8 cellular contexts compared by ENCODE assay signal in genomic region chr1:153677718-153678518, GRCh38. TPM values are rescaled to one million over a fixed set of nuclear protein-coding genes. Genes with fewer than 3 reads are reported as not detected.
DNase-seq lines count a peak whose midpoint lies in the region; ATAC-seq, FAIRE-seq and TF ChIP-seq lines count a peak whose summit lies in the region.

No MANE protein-coding gene starts in this region.

- peak overlapping the region; percentile 55 for H3K4me3 Mint-ChIP-seq in activated T-cell treated with anti-CD3 and anti-CD28 coated beads, Interleukin-2, amount 50 U/mL, for 4 hours
- peak overlapping the region; percentile 85 for H3K4me3 Mint-ChIP-seq in natural killer cell

- no peaks in the 10 kb centered on the region for H3K36me3 Mint-ChIP-seq in activated T-cell treated with anti-CD3 and anti-CD28 coated beads, Interleukin-2, amount 50 U/mL, for 4 hours (ENCODE audit: insufficient read depth)
- H3K36me3 Mint-ChIP-seq in natural killer cell: no peaks in the 10 kb centered on the region

- DNase-seq in AG08395 (ENCODE audit: low spot score) (peak; percentile 67), GM12892 (ENCODE audit: insufficient read length) (peak; percentile 53), NCI-H748 (lab: John Stamatoyannopoulos, UW; ENCODE audit: unreplicated experiment) (peak; percentile 59), fibroblast of peridontal ligament (ENCODE audit: extremely low read depth) (peak; percentile 56), natural killer cell (peak; percentile 24), ureter (ENCODE audit: low spot score) (peak; percentile 60), GOT3 (lab: John Stamatoyannopoulos, UW) (no peak)
- peak; percentile 30 for DNase-seq in activated T-cell treated with anti-CD3 and anti-CD28 coated beads, Interleukin-2, amount 50 U/mL, for 4 hours

- peak; percentile 98 for FAIRE-seq in GM12892 (lab: Jason Lieb, UNC)

- peak; percentile 41 to 45 for ATAC-seq in activated T-cell treated with anti-CD3 and anti-CD28 coated beads, Interleukin-2, amount 50 U/mL, for 4 hours
- ATAC-seq in natural killer cell: peak; percentile 52 to 75 (median 66)

- H3K4me1 Mint-ChIP-seq in activated T-cell treated with anti-CD3 and anti-CD28 coated beads, Interleukin-2, amount 50 U/mL, for 4 hours (ENCODE audit: low read depth): peaks cover 21% of the 10 kb centered on the region
- H3K4me1 Mint-ChIP-seq in natural killer cell: peaks cover 21 to 26% of the 10 kb centered on the region in 2 donors

- peak; percentile 70 for TF ChIP-seq CTCF in natural killer cell (IDR thresholded peaks at IDR 0.05)

- H3K27me3 Mint-ChIP-seq in activated T-cell treated with anti-CD3 and anti-CD28 coated beads, Interleukin-2, amount 50 U/mL, for 4 hours (ENCODE audit: low read depth): peaks cover 41% of the 10 kb centered on the region
- H3K27me3 Mint-ChIP-seq in natural killer cell (ENCODE audit: low read depth in 2 of 2): peaks cover 38 to 48% of the 10 kb centered on the region in 2 donors

- no peaks in the 10 kb centered on the region for H3K9me3 Mint-ChIP-seq in activated T-cell treated with anti-CD3 and anti-CD28 coated beads, Interleukin-2, amount 50 U/mL, for 4 hours
- H3K9me3 Mint-ChIP-seq in natural killer cell: no peaks in the 10 kb centered on the region

- no peak for TF ChIP-seq POLR2A in GM12892 (IDR thresholded peaks at IDR 0.05; ENCODE audit: low read depth, low read length)

- H3K27ac Mint-ChIP-seq in natural killer cell: no peak overlapping the region

- intact Hi-C loops in natural killer cell (cut with micrococcal nuclease): loop anchor here (1.0 to 10.0 kb wide), 2 partner anchors 71 to 97 kb away; partner anchors contain the start of gene SLC27A3

RNA-seq across cellular contexts. Expression of gene NPR1, which starts 0.6 kb away (rescaled TPM):
- polyA plus RNA-seq in GM12892 (2012; ENCODE audit: missing spikeins): 0.42 TPM
- total RNA-seq in activated T-cell treated with anti-CD3 and anti-CD28 coated beads, Interleukin-2, amount 50 U/mL, for 4 hours: under 1 TPM; 0.16 to 0.26 (median 0.23) TPM
- total RNA-seq in natural killer cell (not detected), ureter (21.0 TPM)

RNA-seq across cellular contexts. Expression of gene ILF2, which starts 7.1 kb away (rescaled TPM):
- polyA plus RNA-seq in GM12892 (2012; ENCODE audit: missing spikeins): 224 TPM
- 100 to 1,000 TPM; 525 to 559 (median 531) TPM for total RNA-seq in activated T-cell treated with anti-CD3 and anti-CD28 coated beads, Interleukin-2, amount 50 U/mL, for 4 hours
- total RNA-seq in natural killer cell (100 to 1,000 TPM in 2 of 3 donors, 10 to 100 TPM in 1; 97.6 to 134 (median 110) TPM), ureter (131 TPM)

RNA-seq across cellular contexts. Expression of gene SNAPIN, which starts 19.4 kb away (rescaled TPM):
- 38.4 TPM for polyA plus RNA-seq in GM12892 (2012; ENCODE audit: missing spikeins)
- total RNA-seq in activated T-cell treated with anti-CD3 and anti-CD28 coated beads, Interleukin-2, amount 50 U/mL, for 4 hours: 10 to 100 TPM; 32.1 to 36.8 (median 32.7) TPM
- total RNA-seq in natural killer cell (10 to 100 TPM; 21.0 to 25.5 (median 23.5) TPM), ureter (37.3 TPM)

RNA-seq across cellular contexts. Expression of gene CHTOP, which starts 44.1 kb away (rescaled TPM):
- polyA plus RNA-seq in GM12892 (2012; ENCODE audit: missing spikeins): 40.1 TPM
- 100 to 1,000 TPM; 111 to 117 (median 114) TPM for total RNA-seq in activated T-cell treated with anti-CD3 and anti-CD28 coated beads, Interleukin-2, amount 50 U/mL, for 4 hours
- total RNA-seq in natural killer cell (100 to 1,000 TPM in 2 of 3 donors, 10 to 100 TPM in 1; 94.7 to 110 (median 106) TPM), ureter (91.7 TPM)

RNA-seq across cellular contexts. Expression of gene S100A1, which starts 49.7 kb away (rescaled TPM):
- 0.53 TPM for polyA plus RNA-seq in GM12892 (2012; ENCODE audit: missing spikeins)
- total RNA-seq in activated T-cell treated with anti-CD3 and anti-CD28 coated beads, Interleukin-2, amount 50 U/mL, for 4 hours: not detected
- total RNA-seq in natural killer cell: not detected
- not detected for total RNA-seq in ureter

Comparison
In these comparisons a context has a peak if more than half of its experiments do, and no peak if none do; other contexts are left out.
1. RNA of gene NPR1, which starts 0.6 kb away (total RNA-seq): 21.0 TPM in ureter (single experiment); 0.16 to 0.26 TPM in activated T-cell treated with anti-CD3 and anti-CD28 coated beads, Interleukin-2, amount 50 U/mL, for 4 hours and not detected in natural killer cell; every median in the first group is over 10 times any median in the second.